ENCODE assay signal across 7 cellular contexts in the genomic region with DNA sequence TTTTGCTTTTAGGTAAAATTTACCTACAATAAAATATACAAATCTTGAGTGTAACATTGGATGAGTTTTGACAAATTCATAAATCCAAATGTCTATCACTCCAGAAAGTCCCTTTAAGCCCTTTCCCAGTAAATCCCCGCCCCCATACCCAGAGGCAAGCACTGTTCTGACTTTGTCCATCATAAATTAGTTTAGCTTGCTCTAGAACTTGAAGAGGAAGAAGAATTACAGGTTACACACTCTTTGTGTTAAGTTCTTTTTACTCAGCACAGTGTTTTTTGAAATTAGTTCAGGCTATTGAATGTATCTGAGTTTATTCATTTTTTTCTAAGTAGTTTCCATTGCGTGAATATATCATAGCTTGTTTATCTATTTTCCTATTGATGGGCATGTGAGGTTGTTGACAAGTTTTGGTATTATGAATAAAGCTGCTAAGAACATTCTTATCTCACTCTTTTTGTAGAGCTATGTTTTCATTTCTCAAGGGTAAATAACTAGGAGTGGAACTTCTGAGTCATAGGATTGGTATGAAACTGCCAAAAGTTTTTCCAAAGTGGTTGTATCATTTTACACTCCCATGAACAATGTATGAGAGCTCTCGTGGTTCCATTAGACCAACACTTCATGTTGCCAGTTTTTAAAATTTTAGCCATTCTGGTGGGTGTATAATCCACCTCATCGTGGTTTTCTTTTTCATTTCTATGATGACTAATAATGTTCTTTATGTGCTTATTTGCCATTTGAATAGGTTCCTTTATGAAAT. TPM values are rescaled to one million over a fixed set of nuclear protein-coding genes. Genes with fewer than 3 reads are reported as not detected.
A peak's percentile ranks its signal among the peaks of the same experiment; 100 is the strongest.
DNase-seq lines count a peak whose midpoint lies in the region; ATAC-seq, FAIRE-seq and TF ChIP-seq lines count a peak whose summit lies in the region.

No MANE protein-coding gene starts in this region.

- TF ChIP-seq CTCF in left lung (IDR thresholded peaks at IDR 0.05): no peak
- no peak for TF ChIP-seq CTCF in CD4-positive, alpha-beta T cell (IDR thresholded peaks at IDR 0.05)

- no peak for DNase-seq in left lung
- DNase-seq in CD4-positive, alpha-beta T cell: no peak
- no peak for DNase-seq in GM12891 (ENCODE audit: insufficient read length, low spot score)
- no peak for DNase-seq in head of caudate nucleus

- H3K9me3 Mint-ChIP-seq in activated T-helper 17 cell treated with anti-CD3 and anti-CD28 coated beads, Interleukin-2, amount 50 U/mL, for 72 hours: peaks cover 3% of the 10 kb centered on the region
- peaks cover 2% of the 10 kb centered on the region for H3K9me3 Mint-ChIP-seq in CD4-positive, alpha-beta T cell

- H3K4me1 ChIP-seq in left lung: peaks cover 0 to 7% of the 10 kb centered on the region in 2 donors

- peak overlapping the region; percentile 16 to 75 for H3K27ac ChIP-seq in left lung
- H3K27ac ChIP-seq in CD4-positive, alpha-beta T cell (ENCODE audit: low read depth, low read length): no peak overlapping the region

- CTCF ChIA-PET in CD4-positive, alpha-beta T cell (lab: Charles Lee): interaction anchor here (0.6 kb wide), 1 partner anchor 809 kb away, joined by 3 read pairs; no protein-coding TSS in a partner anchor

- peak overlapping the region; percentile 51 for H3K4me3 Mint-ChIP-seq in activated T-helper 17 cell treated with anti-CD3 and anti-CD28 coated beads, Interleukin-2, amount 50 U/mL, for 72 hours
- no peak overlapping the region for H3K4me3 Mint-ChIP-seq in CD4-positive, alpha-beta T cell

- TF ChIP-seq POLR2A in GM12891 (IDR thresholded peaks at IDR 0.05; ENCODE audit: low read depth, low read length): no peak

- H3K27me3 ChIP-seq in left lung: no peaks in the 10 kb centered on the region
- H3K27me3 ChIP-seq in CD4-positive, alpha-beta T cell (ENCODE audit: control insufficient read depth, insufficient read depth, low read length): no peaks in the 10 kb centered on the region

- peak overlapping the region; percentile 97 for H3K27ac Mint-ChIP-seq in activated T-helper 17 cell treated with anti-CD3 and anti-CD28 coated beads, Interleukin-2, amount 50 U/mL, for 72 hours
- no peak overlapping the region for H3K27ac Mint-ChIP-seq in CD4-positive, alpha-beta T cell

- H3K9me3 ChIP-seq in left lung: peaks cover 0 to 7% of the 10 kb centered on the region in 2 donors
- peaks cover 8% of the 10 kb centered on the region for H3K9me3 ChIP-seq in CD4-positive, alpha-beta T cell (ENCODE audit: control insufficient read depth, low read length)

- no peaks in the 10 kb centered on the region for H3K36me3 ChIP-seq in left lung

- H3K36me3 Mint-ChIP-seq in activated T-helper 17 cell treated with anti-CD3 and anti-CD28 coated beads, Interleukin-2, amount 50 U/mL, for 72 hours (ENCODE audit: low read depth): peaks cover 8% of the 10 kb centered on the region
- H3K36me3 Mint-ChIP-seq in CD4-positive, alpha-beta T cell (ENCODE audit: low read depth): no peaks in the 10 kb centered on the region

- H3K4me3 ChIP-seq in left lung: no peak overlapping the region

- ATAC-seq in GM19025 (IDR thresholded peaks at IDR 0.05; ENCODE audit: low read depth, unreplicated experiment) (peak; percentile 55), HG03045 (IDR thresholded peaks at IDR 0.05; ENCODE audit: unreplicated experiment) (peak; percentile 72), left lung (peak; percentile 89)
- ATAC-seq in activated T-helper 17 cell treated with anti-CD3 and anti-CD28 coated beads, Interleukin-2, amount 50 U/mL, for 72 hours (replicated peaks): peak; percentile 95
- ATAC-seq in CD4-positive, alpha-beta T cell (ENCODE audit: poor library complexity): no peak

- POLR2A ChIA-PET in CD4-positive, alpha-beta T cell (lab: Charles Lee): no interaction called here

- no peak for FAIRE-seq in GM12891 (lab: Jason Lieb, UNC)

- intact Hi-C loops in left lung (cut with DNase I): no loop called here
- intact Hi-C loops in CD4-positive, alpha-beta T cell (cut with DNase I, micrococcal nuclease): no loop called here
- intact Hi-C loops in head of caudate nucleus (cut with DNase I): no loop called here

- peaks cover 6% of the 10 kb centered on the region for H3K4me1 Mint-ChIP-seq in activated T-helper 17 cell treated with anti-CD3 and anti-CD28 coated beads, Interleukin-2, amount 50 U/mL, for 72 hours
- H3K4me1 Mint-ChIP-seq in CD4-positive, alpha-beta T cell (ENCODE audit: low read depth): no peaks in the 10 kb centered on the region

- H3K27me3 Mint-ChIP-seq in activated T-helper 17 cell treated with anti-CD3 and anti-CD28 coated beads, Interleukin-2, amount 50 U/mL, for 72 hours: no peaks in the 10 kb centered on the region
- H3K27me3 Mint-ChIP-seq in CD4-positive, alpha-beta T cell: no peaks in the 10 kb centered on the region

TF ChIP-seq in GM12891, 5 proteins besides CTCF, POLR2A, EP300 and RAD21:
- TF ChIP-seq PAX5 (IDR thresholded peaks at IDR 0.05; ENCODE audit: insufficient read depth, low read length, severe bottlenecking) (no peak), TAF1 (IDR thresholded peaks at IDR 0.05; ENCODE audit: low read depth, low read length) (no peak), POU2F2 (IDR thresholded peaks at IDR 0.05; ENCODE audit: low read depth, low read length) (no peak), POLR2AphosphoS5 (IDR thresholded peaks at IDR 0.05; ENCODE audit: low read depth, low read length) (no peak)

RNA-seq across cellular contexts. Expression of gene HPSE, which starts 22.4 kb away (rescaled TPM):
- total RNA-seq in activated T-helper 17 cell treated with anti-CD3 and anti-CD28 coated beads, Interleukin-2, amount 50 U/mL, for 72 hours: 10 to 100 TPM; 12.3 to 13.7 TPM
- 10 to 100 TPM in 1 of 2 donors, 1 to 10 TPM in 1; 6.5 to 19.2 TPM for total RNA-seq in left lung
- total RNA-seq in CD4-positive, alpha-beta T cell: 1 to 10 TPM; 1.5 to 2.1 TPM
- not detected for polyA plus RNA-seq in GM12891 (2012; ENCODE audit: low read depth, missing spikeins)
